In genomic region chr18:49491857-49492693, GRCh38 we compare ENCODE assay signal across 8 cellular contexts. TPM values are rescaled to one million over a fixed set of nuclear protein-coding genes. Genes with fewer than 3 reads are reported as not detected.
A peak's percentile ranks its signal among the peaks of the same experiment; 100 is the strongest.
DNase-seq lines count a peak whose midpoint lies in the region; TF ChIP-seq lines count a peak whose summit lies in the region.

RPL17 (minus strand) TSS chr18:49492465.

- H3K9ac ChIP-seq in MM.1S (ENCODE audit: low read length): peak within 1 kb of the TSS; percentile 96
- peak within 1 kb of the TSS; percentile 76 for H3K9ac ChIP-seq in neural cell (ENCODE audit: low read length)

- H3K27me3 ChIP-seq in DOHH2 (ENCODE audit: control insufficient read depth, low read length) (0 out of 2 replicates have a peak, but pooled peaks cover 2% of the 10 kb centered on the region), MM.1S (replicated peaks; ENCODE audit: insufficient read depth, low read length) (no peaks in the 10 kb centered on the region), neural cell (ENCODE audit: insufficient read depth, low read depth, low read length) (no peaks in the 10 kb centered on the region), stomach (no peaks in the 10 kb centered on the region)

- H3K27ac ChIP-seq in DOHH2 (ENCODE audit: low read depth, low read length) (peak within 1 kb of the TSS; percentile 94), MM.1S (ENCODE audit: low read length) (peak within 1 kb of the TSS; percentile 80), neural cell (ENCODE audit: low read length) (peak within 1 kb of the TSS; percentile 65), stomach (peak within 1 kb of the TSS; percentile 81 to 97 (median 94))

- TF ChIP-seq POLR2A in stomach (IDR thresholded peaks at IDR 0.05): peak in 2 of 4 donors; percentile 87 to 92

- peak within 1 kb of the TSS; percentile 92 for H3K4me2 ChIP-seq in DOHH2 (ENCODE audit: low read length)
- H3K4me2 ChIP-seq in MM.1S (ENCODE audit: low read depth, low read length): peak within 1 kb of the TSS; percentile 85
- H3K4me2 ChIP-seq in neural cell (ENCODE audit: low read length): peak within 1 kb of the TSS; percentile 76

- peaks cover 50% of the 10 kb centered on the region for H3F3A ChIP-seq in DOHH2 (ENCODE audit: control insufficient read depth, insufficient read depth)
- peaks cover 47% of the 10 kb centered on the region for H3F3A ChIP-seq in MM.1S (ENCODE audit: insufficient read depth, low read length)
- peaks cover 10% of the 10 kb centered on the region for H3F3A ChIP-seq in neural cell (ENCODE audit: insufficient read depth, low read length, poor library complexity, severe bottlenecking)

- H3K36me3 ChIP-seq in DOHH2 (ENCODE audit: control insufficient read depth, low read length): peaks cover 51% of the 10 kb centered on the region
- H3K36me3 ChIP-seq in MM.1S (replicated peaks; ENCODE audit: insufficient read depth, low read length): peaks cover 22% of the 10 kb centered on the region
- peaks cover 7% of the 10 kb centered on the region for H3K36me3 ChIP-seq in neural cell (ENCODE audit: insufficient read depth, low read length)
- peaks cover 22 to 39% (median 37%) of the 10 kb centered on the region in 4 donors for H3K36me3 ChIP-seq in stomach

- H3K9me3 ChIP-seq in DOHH2 (ENCODE audit: control insufficient read depth, insufficient read depth, low read length) (no peaks in the 10 kb centered on the region), MM.1S (replicated peaks; ENCODE audit: insufficient read depth, low read length) (no peaks in the 10 kb centered on the region), neural cell (ENCODE audit: low read length) (no peaks in the 10 kb centered on the region), stomach (no peaks in the 10 kb centered on the region)

- H3K4me3 ChIP-seq in DOHH2 (ENCODE audit: low read length): peak within 1 kb of the TSS; percentile 98
- peak within 1 kb of the TSS; percentile 92 for H3K4me3 ChIP-seq in MM.1S (ENCODE audit: low read length)
- H3K4me3 ChIP-seq in fibroblast of villous mesenchyme (ENCODE audit: low read depth, low read length): peak within 1 kb of the TSS; percentile 80
- H3K4me3 ChIP-seq in neural cell (ENCODE audit: low read length): peak within 1 kb of the TSS; percentile 82
- H3K4me3 ChIP-seq in stomach: peak within 1 kb of the TSS; percentile 69 to 84 (median 77)

- peaks cover 43% of the 10 kb centered on the region for H3K4me1 ChIP-seq in DOHH2 (ENCODE audit: control insufficient read depth, low read length)
- H3K4me1 ChIP-seq in MM.1S (ENCODE audit: low read length): peaks cover 39% of the 10 kb centered on the region
- H3K4me1 ChIP-seq in stomach: peaks cover 16 to 51% (median 37%) of the 10 kb centered on the region in 4 donors

- intact Hi-C loops in stomach (cut with DNase I; ENCODE audit: low total_unique reads): no loop called here

- DNase-seq in GOT3 (lab: John Stamatoyannopoulos, UW): peak; percentile 54
- peak; percentile 98 for DNase-seq in MM.1S
- peak; percentile 92 for DNase-seq in SIG-M5 (lab: John Stamatoyannopoulos, UW)
- DNase-seq in activated gamma-delta T cell (lab: John Stamatoyannopoulos, UW): peak; percentile 37
- peak; percentile 99 for DNase-seq in fibroblast of villous mesenchyme (ENCODE audit: low read depth)
- DNase-seq in stomach: peak; percentile 93

- H3K79me2 ChIP-seq in DOHH2 (ENCODE audit: control insufficient read depth, low read length) (peaks cover 29% of the 10 kb centered on the region), MM.1S (ENCODE audit: low read length) (peaks cover 34% of the 10 kb centered on the region), neural cell (replicated peaks; ENCODE audit: insufficient read depth, low read length) (no peaks in the 10 kb centered on the region)

- H2AFZ ChIP-seq in MM.1S (ENCODE audit: low read length) (peak within 1 kb of the TSS; percentile 36; the same call in 1 of the 2 replicates), neural cell (ENCODE audit: low read depth, low read length) (peak within 1 kb of the TSS; percentile 75)

- no peak for TF ChIP-seq EP300 in neural cell (conservative IDR thresholded peaks at IDR 0.05; ENCODE audit: poor library complexity, severe bottlenecking)
- no peak for TF ChIP-seq EP300 in stomach (IDR thresholded peaks at IDR 0.05)

- 0 to 1% (median 1%) methylated on average over 48 to 53 of the region's 53 CpGs for WGBS in stomach, 5 donors

- H3K9me2 ChIP-seq in DOHH2 (replicated peaks; ENCODE audit: control insufficient read depth, low read length) (no peaks in the 10 kb centered on the region), MM.1S (replicated peaks; ENCODE audit: insufficient read depth, low read length) (no peaks in the 10 kb centered on the region), neural cell (ENCODE audit: insufficient read depth, low read length) (no peaks in the 10 kb centered on the region)

- peaks cover 13% of the 10 kb centered on the region for H4K20me1 ChIP-seq in DOHH2 (ENCODE audit: control insufficient read depth, insufficient read depth, low read depth, low read length)
- H4K20me1 ChIP-seq in MM.1S (ENCODE audit: insufficient read depth, low read length): peaks cover 9% of the 10 kb centered on the region; the same call in 1 of the 2 replicates
- H4K20me1 ChIP-seq in neural cell (ENCODE audit: insufficient read depth): no peaks in the 10 kb centered on the region

- no peak for TF ChIP-seq CTCF in DOHH2 (IDR thresholded peaks at IDR 0.05; ENCODE audit: low read depth, low read length, poor library complexity, severe bottlenecking)
- no peak for TF ChIP-seq CTCF in MM.1S (IDR thresholded peaks at IDR 0.05; ENCODE audit: low read length)
- TF ChIP-seq CTCF in fibroblast of villous mesenchyme (IDR thresholded peaks at IDR 0.05; ENCODE audit: insufficient read depth, low read depth, low read length): no peak
- no peak for TF ChIP-seq CTCF in neural cell (IDR thresholded peaks at IDR 0.05; ENCODE audit: poor library complexity, severe bottlenecking)
- TF ChIP-seq CTCF in stomach (IDR thresholded peaks at IDR 0.05): no peak

- no peak for TF ChIP-seq RAD21 in neural cell (conservative IDR thresholded peaks at IDR 0.05)

TF ChIP-seq in neural cell, 6 proteins besides CTCF, POLR2A, EP300 and RAD21:
- TF ChIP-seq MXI1 (conservative IDR thresholded peaks at IDR 0.05; ENCODE audit: poor library complexity, severe bottlenecking): peak; percentile 88
- TF ChIP-seq TAF1 (IDR thresholded peaks at IDR 0.05; ENCODE audit: low read depth): peak; percentile 92
- TF ChIP-seq REST (IDR thresholded peaks at IDR 0.05; ENCODE audit: borderline replicate concordance): peak; percentile 93
- no peak for TF ChIP-seq SMC3 (conservative IDR thresholded peaks at IDR 0.05; ENCODE audit: poor library complexity)
- TF ChIP-seq EZH2 (IDR thresholded peaks at IDR 0.05; ENCODE audit: borderline replicate concordance, insufficient read depth, low read length, poor library complexity, severe bottlenecking): no peak
- peak; percentile 94 for TF ChIP-seq POLR2AphosphoS5 (IDR thresholded peaks at IDR 0.05)

RNA-seq across cellular contexts. Expression of gene RPL17, which starts in this region (rescaled TPM):
- total RNA-seq in fibroblast of villous mesenchyme (1,385 and 1,725 TPM in 2 replicates), stomach (1,000 to 10,000 TPM; 1,310 to 2,416 (median 1,610) TPM)
- polyA plus RNA-seq in neural cell (1,435 and 1,565 TPM in 2 replicates), stomach (1,000 to 10,000 TPM; 3,104 to 3,954 (median 3,404) TPM)
- 483 and 601 TPM in 2 replicates for polyA minus RNA-seq in neural cell

Comparison
In these comparisons a context has a peak if more than half of its experiments do, and no peak if none do; other contexts are left out.
1. Peak in every context shown above with its lines: DNase-seq, H3K4me3 ChIP-seq and H3K27ac ChIP-seq.
2. DNase-seq: peak in every context shown above with its lines; median percentile 99 in fibroblast of villous mesenchyme; 98 in MM.1S; 93 in stomach; 92 in SIG-M5; 54 in GOT3; 37 in activated gamma-delta T cell.